Comparison of ENCODE assay signal across 9 cellular contexts in the genomic region with DNA sequence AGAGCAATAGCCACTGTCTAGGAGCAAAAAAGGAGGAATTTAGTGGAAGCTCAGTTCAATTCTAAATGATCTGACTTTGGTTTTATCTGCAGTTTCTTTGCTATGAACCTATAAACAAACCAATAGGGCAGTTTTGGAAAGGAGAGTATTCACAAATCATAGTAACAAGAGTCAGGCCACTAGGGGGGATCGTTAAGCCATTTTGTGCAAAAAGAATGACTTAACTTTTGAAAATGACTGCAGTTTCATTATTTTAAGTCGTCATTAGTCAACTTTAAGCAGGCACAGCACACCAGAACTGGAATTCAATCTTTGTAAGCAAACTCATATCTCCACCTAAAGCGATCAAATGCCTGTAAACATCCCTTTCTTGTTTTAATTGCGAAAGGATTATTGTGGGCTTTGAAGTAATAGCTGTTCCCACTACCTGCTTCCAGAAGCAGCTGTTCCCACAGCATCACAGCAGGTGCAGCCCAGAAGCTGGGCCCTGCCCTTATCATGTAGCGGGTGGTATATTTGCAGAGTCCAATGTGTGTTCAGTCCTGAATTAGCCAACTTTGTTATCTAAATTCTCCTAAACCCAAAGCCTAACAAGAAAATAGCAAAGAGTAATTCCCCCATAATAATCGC. TPM values are rescaled to one million over a fixed set of nuclear protein-coding genes. Genes with fewer than 3 reads are reported as not detected.
DNase-seq lines count a peak whose midpoint lies in the region; ATAC-seq and TF ChIP-seq lines count a peak whose summit lies in the region.
"Had no signal": no experiment of that assay in that cellular context is flagged by ENCODE, and none has a peak within 500 bp of the region (broad histone marks: within the 10 kb centered on the region; RNA-seq: fewer than 3 reads in every experiment).

No MANE protein-coding gene starts in this region.

- intact Hi-C loops in left colon (cut with DNase I, micrococcal nuclease) = no loop called here
- intact Hi-C loops in Right ventricle myocardium superior (cut with DNase I) = no loop called here
- intact Hi-C loops in sigmoid colon (cut with DNase I) = no loop called here

- DNase-seq in ELR (ENCODE audit: low read depth) = peak; percentile 54
- peak; percentile 39 for DNase-seq in SW480 (ENCODE audit: low spot score)
- no peak for DNase-seq in left colon
- DNase-seq in Right ventricle myocardium superior = no peak
- no peak for DNase-seq in sigmoid colon
- DNase-seq in activated naive CD4-positive, alpha-beta T cell treated with Interleukin-2 at 50 U/mL for 16 hours = no peak
- no peak for DNase-seq in stimulated activated CD4-positive, alpha-beta T cell treated with anti-CD3 and anti-CD28 coated beads, Interleukin-1b, Interleukin-23, amount 100 ng/mL, for 48 hours

- TF ChIP-seq CTCF in sigmoid colon (IDR thresholded peaks at IDR 0.05) = no peak

- peak; percentile 44 for TF ChIP-seq RAD21 in Ishikawa (IDR thresholded peaks at IDR 0.05; ENCODE audit: low read depth)

- no peak overlapping the region for H3K27ac ChIP-seq in sigmoid colon
- H3K27ac ChIP-seq: HL-60 had no signal

- WGBS in sigmoid colon, 2 donors = 11 to 40% methylated on average over 6 of the region's 6 CpGs

- H3K9me3 ChIP-seq in sigmoid colon = no peaks in the 10 kb centered on the region

- TF ChIP-seq EP300 in Ishikawa (IDR thresholded peaks at IDR 0.05; ENCODE audit: borderline replicate concordance) (no peak), sigmoid colon (IDR thresholded peaks at IDR 0.05) (no peak)

- no peaks in the 10 kb centered on the region for H3K36me3 ChIP-seq in sigmoid colon

- no peak for TF ChIP-seq POLR2A in sigmoid colon (IDR thresholded peaks at IDR 0.05)

- no peak overlapping the region for H3K4me3 ChIP-seq in sigmoid colon

- H3K4me1 ChIP-seq in sigmoid colon = peaks cover 0 to 10% (median 3%) of the 10 kb centered on the region in 4 donors

- no peaks in the 10 kb centered on the region for H3K27me3 ChIP-seq in sigmoid colon

- ATAC-seq in left colon = peak; percentile 63
- no peak for ATAC-seq in Right ventricle myocardium superior (ENCODE audit: poor library complexity)

TF ChIP-seq in Ishikawa, 13 proteins besides CTCF, POLR2A, EP300 and RAD21:
- TF ChIP-seq EGR1 (IDR thresholded peaks at IDR 0.05) = no peak
- TF ChIP-seq YY1 (IDR thresholded peaks at IDR 0.05; ENCODE audit: low read depth) = no peak
- no peak for TF ChIP-seq CREB1 (IDR thresholded peaks at IDR 0.05; ENCODE audit: low read depth)
- TF ChIP-seq TEAD4 (IDR thresholded peaks at IDR 0.05) = no peak
- TF ChIP-seq, protein P1, sequence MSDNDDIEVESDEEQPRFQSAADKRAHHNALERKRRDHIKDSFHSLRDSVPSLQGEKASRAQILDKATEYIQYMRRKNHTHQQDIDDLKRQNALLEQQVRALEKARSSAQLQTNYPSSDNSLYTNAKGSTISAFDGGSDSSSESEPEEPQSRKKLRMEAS (IDR thresholded peaks at IDR 0.05) = no peak
- no peak for TF ChIP-seq NFIC (IDR thresholded peaks at IDR 0.05)
- TF ChIP-seq, protein P2, sequence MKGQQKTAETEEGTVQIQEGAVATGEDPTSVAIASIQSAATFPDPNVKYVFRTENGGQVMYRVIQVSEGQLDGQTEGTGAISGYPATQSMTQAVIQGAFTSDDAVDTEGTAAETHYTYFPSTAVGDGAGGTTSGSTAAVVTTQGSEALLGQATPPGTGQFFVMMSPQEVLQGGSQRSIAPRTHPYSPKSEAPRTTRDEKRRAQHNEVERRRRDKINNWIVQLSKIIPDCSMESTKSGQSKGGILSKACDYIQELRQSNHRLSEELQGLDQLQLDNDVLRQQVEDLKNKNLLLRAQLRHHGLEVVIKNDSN (IDR thresholded peaks at IDR 0.05) = no peak
- TF ChIP-seq, protein P3, sequence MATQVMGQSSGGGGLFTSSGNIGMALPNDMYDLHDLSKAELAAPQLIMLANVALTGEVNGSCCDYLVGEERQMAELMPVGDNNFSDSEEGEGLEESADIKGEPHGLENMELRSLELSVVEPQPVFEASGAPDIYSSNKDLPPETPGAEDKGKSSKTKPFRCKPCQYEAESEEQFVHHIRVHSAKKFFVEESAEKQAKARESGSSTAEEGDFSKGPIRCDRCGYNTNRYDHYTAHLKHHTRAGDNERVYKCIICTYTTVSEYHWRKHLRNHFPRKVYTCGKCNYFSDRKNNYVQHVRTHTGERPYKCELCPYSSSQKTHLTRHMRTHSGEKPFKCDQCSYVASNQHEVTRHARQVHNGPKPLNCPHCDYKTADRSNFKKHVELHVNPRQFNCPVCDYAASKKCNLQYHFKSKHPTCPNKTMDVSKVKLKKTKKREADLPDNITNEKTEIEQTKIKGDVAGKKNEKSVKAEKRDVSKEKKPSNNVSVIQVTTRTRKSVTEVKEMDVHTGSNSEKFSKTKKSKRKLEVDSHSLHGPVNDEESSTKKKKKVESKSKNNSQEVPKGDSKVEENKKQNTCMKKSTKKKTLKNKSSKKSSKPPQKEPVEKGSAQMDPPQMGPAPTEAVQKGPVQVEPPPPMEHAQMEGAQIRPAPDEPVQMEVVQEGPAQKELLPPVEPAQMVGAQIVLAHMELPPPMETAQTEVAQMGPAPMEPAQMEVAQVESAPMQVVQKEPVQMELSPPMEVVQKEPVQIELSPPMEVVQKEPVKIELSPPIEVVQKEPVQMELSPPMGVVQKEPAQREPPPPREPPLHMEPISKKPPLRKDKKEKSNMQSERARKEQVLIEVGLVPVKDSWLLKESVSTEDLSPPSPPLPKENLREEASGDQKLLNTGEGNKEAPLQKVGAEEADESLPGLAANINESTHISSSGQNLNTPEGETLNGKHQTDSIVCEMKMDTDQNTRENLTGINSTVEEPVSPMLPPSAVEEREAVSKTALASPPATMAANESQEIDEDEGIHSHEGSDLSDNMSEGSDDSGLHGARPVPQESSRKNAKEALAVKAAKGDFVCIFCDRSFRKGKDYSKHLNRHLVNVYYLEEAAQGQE (IDR thresholded peaks at IDR 0.05; ENCODE audit: low read depth) = no peak
- TF ChIP-seq TCF12 (IDR thresholded peaks at IDR 0.05; ENCODE audit: low read depth) = no peak
- TF ChIP-seq FOXM1 (IDR thresholded peaks at IDR 0.05; ENCODE audit: borderline replicate concordance, low read depth) = no peak

RNA-seq across cellular contexts. Expression of gene SOX21, which starts 51.5 kb away (rescaled TPM):
- total RNA-seq in left colon (not detected), Right ventricle myocardium superior (not detected), sigmoid colon (not detected)
- under 1 TPM in 1 of 3 donors, not detected in 2; 0.60 TPM for polyA plus RNA-seq in sigmoid colon

RNA-seq across cellular contexts. Expression of gene GPR180, which starts 59.2 kb away (rescaled TPM):
- total RNA-seq in left colon (1 to 10 TPM; 3.4 to 3.7 TPM), Right ventricle myocardium superior (5.5 TPM), sigmoid colon (1 to 10 TPM; 4.9 to 6.9 (median 6.4) TPM)
- polyA plus RNA-seq in sigmoid colon = 1 to 10 TPM in 2 of 3 donors, under 1 TPM in 1; 0.69 to 1.8 (median 1.2) TPM

Comparison
In these comparisons a context has a peak if more than half of its experiments do, and no peak if none do; other contexts are left out.
1. DNase-seq: peak in ELR (single experiment) and SW480 (single experiment); none in left colon (0 of 2), Right ventricle myocardium superior (single experiment), sigmoid colon (single experiment), activated naive CD4-positive, alpha-beta T cell treated with Interleukin-2 at 50 U/mL for 16 hours (single experiment) and stimulated activated CD4-positive, alpha-beta T cell treated with anti-CD3 and anti-CD28 coated beads, Interleukin-1b, Interleukin-23, amount 100 ng/mL, for 48 hours (single experiment).